In the genomic region with DNA sequence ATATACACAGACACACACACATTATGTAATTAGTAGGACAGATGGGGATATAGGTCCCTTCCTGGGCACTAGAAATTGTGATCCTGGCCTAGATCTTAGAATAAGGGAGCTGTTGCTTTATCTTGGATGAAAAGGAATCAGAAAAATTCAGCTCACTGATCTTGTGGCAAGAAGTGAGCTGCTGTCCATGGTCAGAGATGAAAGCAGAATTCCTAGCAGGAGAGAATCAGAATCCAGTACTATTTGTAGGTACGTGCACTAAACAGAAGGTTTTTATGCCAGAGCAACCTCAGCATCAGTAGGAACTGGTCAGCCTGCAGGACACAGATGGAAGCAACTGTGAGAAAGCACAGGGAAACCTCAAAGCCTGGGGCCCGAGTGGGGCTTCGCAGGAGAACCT, we compare ENCODE assay signal across 24 cellular contexts.
"Had no signal": no experiment of that assay in that cellular context is flagged by ENCODE, and none has a peak within 500 bp of the region (broad histone marks: within the 10 kb centered on the region; RNA-seq: fewer than 3 reads in every experiment).

No MANE protein-coding gene starts in this region.

- H3K79me2 ChIP-seq: hepatocyte had no signal

- H3K27ac Mint-ChIP-seq: dendritic cell treated with granulocyte-macrophage colony-stimulating factor and Interleukin-4, amounts not matched to agents 40 ng/mL and 50 ng/mL, for 4 days; effector memory CD8-positive, alpha-beta T cell; endodermal cell; immature natural killer cell; mesothelial cell of epicardium had no signal

- H3K4me1 Mint-ChIP-seq: endodermal cell, immature natural killer cell, naive B cell had no signal

- H3K27me3 Mint-ChIP-seq: dendritic cell treated with granulocyte-macrophage colony-stimulating factor and Interleukin-4, amounts not matched to agents 40 ng/mL and 50 ng/mL, for 4 days; effector memory CD8-positive, alpha-beta T cell; naive B cell had no signal

- H2AFZ ChIP-seq: hepatocyte had no signal

- H3K4me3 ChIP-seq: colonic mucosa, esophagus squamous epithelium, gastrocnemius medialis, heart left ventricle, hepatocyte, left lung, lower lobe of right lung, mucosa of descending colon had no signal

- H3K27ac ChIP-seq: colonic mucosa, epithelial cell of prostate, esophagus squamous epithelium, gastrocnemius medialis, heart left ventricle, hepatocyte, left lung, lower lobe of right lung had no signal

- H3K36me3 ChIP-seq: colonic mucosa, esophagus squamous epithelium, gastrocnemius medialis, heart left ventricle, left lung, lower lobe of right lung had no signal

- H3K9me3 Mint-ChIP-seq: endodermal cell, mesothelial cell of epicardium had no signal

- H3K4me1 ChIP-seq: colonic mucosa, esophagus squamous epithelium, gastrocnemius medialis, heart left ventricle, left lung, lower lobe of right lung had no signal

- H3K4me2 ChIP-seq: hepatocyte had no signal

- H3K9me3 ChIP-seq: colonic mucosa, esophagus squamous epithelium, gastrocnemius medialis, lower lobe of right lung, mucosa of descending colon had no signal

- DNase-seq: colonic mucosa; cortex of kidney; effector CD8-positive, alpha-beta T cell; effector memory CD8-positive, alpha-beta T cell; endodermal cell; erythroblast; esophagus squamous epithelium; foreskin fibroblast; foreskin melanocyte; gastrocnemius medialis; heart left ventricle; hypothalamus; immature natural killer cell; left cardiac atrium; left ventricle myocardium superior; lower lobe of right lung; mesenchymal stem cell; mucosa of descending colon; naive B cell had no signal

- H3K4me3 Mint-ChIP-seq: dendritic cell treated with granulocyte-macrophage colony-stimulating factor and Interleukin-4, amounts not matched to agents 40 ng/mL and 50 ng/mL, for 4 days; effector memory CD8-positive, alpha-beta T cell; endodermal cell; immature natural killer cell; mesothelial cell of epicardium; naive B cell had no signal

- H3K36me3 Mint-ChIP-seq: immature natural killer cell, mesothelial cell of epicardium, naive B cell had no signal

- H3K27me3 ChIP-seq: colonic mucosa, esophagus squamous epithelium, gastrocnemius medialis, heart left ventricle, hepatocyte, left lung had no signal
